Comparison of ENCODE assay signal across 28 cellular contexts in the genomic region with DNA sequence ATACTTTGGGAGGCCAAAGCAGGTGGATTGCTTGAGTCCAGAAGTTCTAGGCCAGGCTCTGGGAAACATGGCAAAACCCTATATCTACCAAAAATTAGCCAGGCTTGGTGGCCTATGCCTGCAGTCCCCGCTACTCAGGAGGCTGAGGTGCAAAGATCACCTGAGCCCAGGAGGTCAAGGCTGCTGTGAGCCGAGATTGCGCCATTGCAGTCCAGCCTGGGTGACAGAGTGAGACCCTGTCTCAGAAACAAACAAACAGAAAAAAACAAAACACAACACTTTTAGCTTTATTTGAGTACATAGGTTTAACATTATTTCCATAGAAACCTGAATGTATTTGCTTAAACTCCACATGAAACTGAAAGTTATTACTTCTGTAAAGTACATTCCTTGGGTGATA. TPM values are rescaled to one million over a fixed set of nuclear protein-coding genes. Genes with fewer than 3 reads are reported as not detected.
"Had no signal": no experiment of that assay in that cellular context is flagged by ENCODE, and none has a peak within 500 bp of the region (broad histone marks: within the 10 kb centered on the region; RNA-seq: fewer than 3 reads in every experiment).

No MANE protein-coding gene starts in this region.

- H3K4me3 ChIP-seq: colonic mucosa, esophagus squamous epithelium, gastrocnemius medialis, heart right ventricle, left ventricle myocardium inferior, lower lobe of right lung had no signal

- H3K4me1 ChIP-seq: colonic mucosa had no signal

- H3K9me3 ChIP-seq: colonic mucosa, esophagus squamous epithelium, gastrocnemius medialis, heart right ventricle, left ventricle myocardium inferior, lower lobe of right lung had no signal

- ATAC-seq: effector memory CD8-positive, alpha-beta T cell; esophagus mucosa; gastrocnemius medialis; heart right ventricle; left cardiac atrium; lower lobe of right lung had no signal

- H3K27ac ChIP-seq: colonic mucosa, epithelial cell of prostate, esophagus squamous epithelium, gastrocnemius medialis, heart right ventricle, left ventricle myocardium inferior, lower lobe of right lung had no signal

- H3K27me3 ChIP-seq: gastrocnemius medialis had no signal

- DNase-seq: colonic mucosa; cortex of kidney; effector CD8-positive, alpha-beta T cell; effector memory CD8-positive, alpha-beta T cell; endodermal cell; erythroblast; esophagus squamous epithelium; foreskin fibroblast; foreskin melanocyte; gastrocnemius medialis; glutamatergic neuron; head of caudate nucleus; heart right ventricle; hippocampal formation; left cardiac atrium; left ventricle myocardium inferior; lower lobe of right lung; mesenchymal stem cell had no signal

- H3K36me3 ChIP-seq: colonic mucosa, esophagus squamous epithelium, gastrocnemius medialis, heart right ventricle, left ventricle myocardium inferior, lower lobe of right lung had no signal

- FAIRE-seq: endometrium, islet of Langerhans, keratinocyte had no signal

RNA-seq across cellular contexts. Expression of gene ACADL, which starts 2.4 kb away (rescaled TPM):
- total RNA-seq: chondrocyte, dermis microvascular lymphatic vessel endothelial cell, glomerular endothelial cell, lung microvascular endothelial cell, mononuclear cell had no signal
